24 cellular contexts compared by ENCODE assay signal in the genomic region with DNA sequence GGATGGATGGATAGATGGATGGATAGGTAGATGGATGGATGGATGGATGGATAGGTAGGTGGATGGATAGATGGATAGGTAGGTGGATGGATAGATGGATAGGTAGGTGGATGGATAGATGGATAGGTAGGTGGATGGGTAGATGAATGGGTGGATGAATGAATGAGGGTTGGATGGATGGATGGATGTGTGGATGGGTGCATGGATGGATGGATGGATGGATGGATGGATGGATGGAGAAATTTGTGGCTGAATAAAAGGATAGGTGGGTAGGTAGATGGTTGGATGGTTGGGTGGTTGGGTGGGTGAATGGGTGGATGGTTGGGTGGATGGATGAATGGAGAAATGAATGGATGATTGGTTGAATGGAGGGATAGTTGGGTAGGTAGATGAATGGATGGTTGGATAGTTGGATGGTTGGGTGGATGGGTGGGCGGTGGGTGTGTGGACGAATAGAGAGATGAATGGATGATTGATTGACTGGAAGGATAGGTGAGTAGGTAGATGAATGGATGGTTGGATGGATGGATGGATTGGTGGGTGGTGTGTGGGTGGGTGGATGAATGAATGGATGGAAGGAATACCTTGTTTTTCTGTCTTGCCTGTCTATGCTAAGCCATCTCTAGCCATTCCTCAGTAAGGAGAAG.
DNase-seq lines count a peak whose midpoint lies in the region; ATAC-seq, FAIRE-seq and TF ChIP-seq lines count a peak whose summit lies in the region.
"Had no signal": no experiment of that assay in that cellular context is flagged by ENCODE, and none has a peak within 500 bp of the region (broad histone marks: within the 10 kb centered on the region; RNA-seq: fewer than 3 reads in every experiment).

No MANE protein-coding gene starts in this region.

- peaks cover 4% of the 10 kb centered on the region for H3K27me3 Mint-ChIP-seq in endothelial cell (ENCODE audit: unreplicated experiment)
- H3K27me3 Mint-ChIP-seq: B cell; CD4-positive, alpha-beta T cell had no signal

- DNase-seq in HepG2 (ENCODE audit: low spot score) (no peak), right lobe of liver (no peak), K562 (ENCODE audit: extremely low read depth in 1 of 4, low spot score in 3 of 4) (no peak), endothelial cell (ENCODE audit: low spot score) (no peak), urothelium cell line (ENCODE audit: low spot score) (no peak), GDM1 (lab: John Stamatoyannopoulos, UW) (no peak), erythroblast (lab: John Stamatoyannopoulos, UW) (no peak), NCI-H146 treated with DMSO at 0.1 percent for 48 hours (lab: John Stamatoyannopoulos, UW; ENCODE audit: unreplicated experiment) (no peak)
- DNase-seq: AML-193; Caco-2; Calu3; CD4-positive, alpha-beta T cell; CD8-positive, alpha-beta T cell; DMS79 treated with DMSO at 0.1 percent for 48 hours had no signal

- H3K4me1 Mint-ChIP-seq in endothelial cell (ENCODE audit: unreplicated experiment), result peaks cover 4% of the 10 kb centered on the region
- H3K4me1 Mint-ChIP-seq: B cell had no signal

- FAIRE-seq in HepG2 (lab: Jason Lieb, UNC) (no peak), K562 (lab: Jason Lieb, UNC) (no peak), urothelium cell line (lab: Jason Lieb, UNC) (peak; percentile 71)
- FAIRE-seq: A549, D721Med, G401.6, GM12878, GM12892, GM18507 had no signal

- intact Hi-C loops in HepG2 (cut with micrococcal nuclease; ENCODE audit: unreplicated experiment) (no loop called here), right lobe of liver (cut with DNase I) (no loop called here), K562 (cut with micrococcal nuclease) (no loop called here)

- no peak for ATAC-seq in HepG2
- ATAC-seq in right lobe of liver, result no peak
- ATAC-seq in K562, result no peak
- ATAC-seq: A549; CD8-positive, alpha-beta T cell; GM12878 had no signal

- CTCF ChIA-PET in HepG2 (lab: Yijun Ruan, JAX; ENCODE audit: low intra/inter-chr PET ratio, low total read pairs), result no interaction called here
- CTCF ChIA-PET in K562 (lab: Yijun Ruan, JAX; ENCODE audit: low intra/inter-chr PET ratio), result no interaction called here

- BruUV-seq in HepG2 (replicated peaks; lab: Mats Ljungman, UMichigan), result no TSS peak
- BruUV-seq in K562 (replicated peaks; lab: Mats Ljungman, UMichigan), result no TSS peak

- POLR2A ChIA-PET in HepG2 (lab: Yijun Ruan, JAX), result no interaction called here
- POLR2A ChIA-PET in K562 (lab: Yijun Ruan, JAX), result no interaction called here

- no peaks in the 10 kb centered on the region for H4K20me1 ChIP-seq in HepG2 (ENCODE audit: insufficient read depth, low read length)
- H4K20me1 ChIP-seq in K562 (replicated peaks; ENCODE audit: control insufficient read depth, insufficient read depth, low read length), result no peaks in the 10 kb centered on the region; the same call in 1 of the 2 replicates
- H4K20me1 ChIP-seq: BLaER1 treated with 17β-estradiol and CSF1 and Interleukin-3, amounts not matched to agents 10 nM and 100 nM had no signal

- H3K36me3 ChIP-seq in HepG2 (replicated peaks in 1 of 2; ENCODE audit: control insufficient read depth in 1 of 2, insufficient read depth in 2 of 2, low read length in 2 of 2) (no peaks in the 10 kb centered on the region), right lobe of liver (no peaks in the 10 kb centered on the region), K562 (ENCODE audit: control insufficient read depth, insufficient read depth, low read length) (no peaks in the 10 kb centered on the region)
- H3K36me3 ChIP-seq: BLaER1 treated with 17β-estradiol and CSF1 and Interleukin-3, amounts not matched to agents 10 nM and 100 nM had no signal

- TF ChIP-seq POLR2A in HepG2 (IDR thresholded peaks at IDR 0.05; ENCODE audit: insufficient read depth in 1 of 2, low read depth in 2 of 2, low read length in 2 of 2) (no peak), right lobe of liver (IDR thresholded peaks at IDR 0.05) (no peak), K562 (conservative IDR thresholded peaks at IDR 0.05) (no peak), erythroblast (IDR thresholded peaks at IDR 0.05; ENCODE audit: low read length) (no peak)

- H2AFZ ChIP-seq in HepG2 (ENCODE audit: low read length) (no peak overlapping the region), K562 (ENCODE audit: low read depth, low read length) (no peak overlapping the region)

- WGBS in HepG2 (ENCODE audit: low lambda C conversion rate), result 3% methylated on average over 2 of the region's 2 CpGs
- 69% methylated on average over 2 of the region's 2 CpGs for WGBS in right lobe of liver (ENCODE audit: insufficient coverage, low coverage, low lambda C conversion rate, missing lambda C conversion rate)
- WGBS in K562 (ENCODE audit: insufficient coverage, low coverage, missing lambda C conversion rate), result 0% methylated on average over 2 of the region's 2 CpGs

- no peaks in the 10 kb centered on the region for H3K4me1 ChIP-seq in HepG2 (ENCODE audit: insufficient read depth, low read length)
- no peaks in the 10 kb centered on the region for H3K4me1 ChIP-seq in right lobe of liver
- H3K4me1 ChIP-seq in K562 (replicated peaks in 1 of 2; ENCODE audit: control insufficient read depth in 2 of 2, insufficient read depth in 2 of 2, low read length in 2 of 2), result peaks cover 0 to 5% of the 10 kb centered on the region in 2 experiments; a peak in 3 of 5 replicates
- H3K4me1 ChIP-seq: A549, Caco-2 had no signal

- H3K4me3 ChIP-seq in HepG2 (replicated peaks in 1 of 3; ENCODE audit: insufficient read depth in 1 of 3, low read depth in 2 of 3, low read length in 3 of 3) (no peak overlapping the region), right lobe of liver (no peak overlapping the region), K562 (no peak overlapping the region)
- H3K4me3 ChIP-seq: A549; BLaER1 treated with 17β-estradiol and CSF1 and Interleukin-3, amounts not matched to agents 10 nM and 100 nM; GM12878 had no signal

- H3K9me1 ChIP-seq in K562 (ENCODE audit: control insufficient read depth, insufficient read depth, low read length), result peaks cover 4% of the 10 kb centered on the region

- TF ChIP-seq CTCF in HepG2 (CRISPR knock-in tag; IDR thresholded peaks at IDR 0.05), result no peak
- no peak for TF ChIP-seq CTCF in right lobe of liver (IDR thresholded peaks at IDR 0.05)
- TF ChIP-seq CTCF in K562 (IDR thresholded peaks at IDR 0.05 in 2 of 3, conservative IDR thresholded peaks at IDR 0.05 in 1 of 3; ENCODE audit: insufficient read depth in 2 of 3, low read depth in 1 of 3, low read length in 3 of 3), result no peak
- no peak for TF ChIP-seq CTCF in endothelial cell (IDR thresholded peaks at IDR 0.05; ENCODE audit: unreplicated experiment)

- H3K9me3 Mint-ChIP-seq in endothelial cell (ENCODE audit: unreplicated experiment), result no peaks in the 10 kb centered on the region
- H3K9me3 Mint-ChIP-seq: CD4-positive, alpha-beta T cell; CD8-positive, alpha-beta T cell had no signal

- H3K9me3 ChIP-seq in HepG2 (ENCODE audit: low read length), result no peaks in the 10 kb centered on the region
- H3K9me3 ChIP-seq in right lobe of liver, result no peaks in the 10 kb centered on the region
- H3K9me3 ChIP-seq in K562 (replicated peaks; ENCODE audit: control insufficient read depth, insufficient read depth, low read depth, low read length), result no peaks in the 10 kb centered on the region; the same call in 1 of the 2 replicates
- H3K9me3 ChIP-seq: A549, Caco-2 had no signal

- in situ Hi-C loops in HepG2 (cut with HindIII; ENCODE audit: extremely low pct_ligation_motif_present, low pct_unique_long_range_greater_than_20kb) (no loop called here), K562 (cut with MboI) (no loop called here)

- H3K79me2 ChIP-seq in HepG2 (ENCODE audit: insufficient read depth, low read length), result no peaks in the 10 kb centered on the region
- no peaks in the 10 kb centered on the region for H3K79me2 ChIP-seq in K562 (ENCODE audit: control insufficient read depth, insufficient read depth, low read length)

- H3K27ac Mint-ChIP-seq in endothelial cell (ENCODE audit: unreplicated experiment), result peak overlapping the region; percentile 4
- H3K27ac Mint-ChIP-seq: B cell; CD4-positive, alpha-beta T cell; CD8-positive, alpha-beta T cell had no signal

- TF ChIP-seq EP300 in HepG2 (IDR thresholded peaks at IDR 0.05; ENCODE audit: low read depth in 2 of 2, low read length in 2 of 2), result no peak
- no peak for TF ChIP-seq EP300 in HepG2 (CRISPR knock-in tag; IDR thresholded peaks at IDR 0.05; ENCODE audit: borderline replicate concordance)
- TF ChIP-seq EP300 in K562 (IDR thresholded peaks at IDR 0.05; ENCODE audit: low read length), result no peak

- peaks cover 12% of the 10 kb centered on the region for H3K36me3 Mint-ChIP-seq in endothelial cell (ENCODE audit: low read depth, unreplicated experiment)
- H3K36me3 Mint-ChIP-seq: CD8-positive, alpha-beta T cell had no signal

- H3K27ac ChIP-seq in HepG2 (ENCODE audit: extremely low read length, insufficient read depth, low read length) (no peak overlapping the region), right lobe of liver (no peak overlapping the region), K562 (ENCODE audit: extremely low read depth, low read depth, low read length) (no peak overlapping the region)
- H3K27ac ChIP-seq: 22Rv1; A549; BLaER1 treated with 17β-estradiol and CSF1 and Interleukin-3, amounts not matched to agents 10 nM and 100 nM; C4-2B had no signal

- H3K4me2 ChIP-seq in HepG2 (ENCODE audit: low read depth, low read length) (no peak overlapping the region), K562 (ENCODE audit: insufficient read depth, low read length) (no peak overlapping the region)
- H3K4me2 ChIP-seq: A549; BLaER1 treated with 17β-estradiol and CSF1 and Interleukin-3, amounts not matched to agents 10 nM and 100 nM had no signal

- H3K9ac ChIP-seq in HepG2 (ENCODE audit: insufficient read depth, low read depth, low read length) (no peak overlapping the region), K562 (ENCODE audit: insufficient read depth in 1 of 2, low read depth in 2 of 2, low read length in 2 of 2) (no peak overlapping the region)
- H3K9ac ChIP-seq: BLaER1 treated with 17β-estradiol and CSF1 and Interleukin-3, amounts not matched to agents 10 nM and 100 nM had no signal

- H3K4me3 Mint-ChIP-seq in endothelial cell (ENCODE audit: unreplicated experiment), result no peak overlapping the region
- H3K4me3 Mint-ChIP-seq: B cell; CD4-positive, alpha-beta T cell; CD8-positive, alpha-beta T cell had no signal

- peaks cover 2 to 11% of the 10 kb centered on the region in 2 experiments; a peak in 1 of 5 replicates for H3K27me3 ChIP-seq in HepG2 (ENCODE audit: control insufficient read depth in 1 of 2, insufficient read depth in 2 of 2, low read length in 2 of 2)
- no peaks in the 10 kb centered on the region for H3K27me3 ChIP-seq in right lobe of liver
- H3K27me3 ChIP-seq in K562 (ENCODE audit: control insufficient read depth in 2 of 2, insufficient read depth in 2 of 2, low read length in 2 of 2), result peaks cover under 1 to 24% of the 10 kb centered on the region in 2 experiments; a peak in 4 of 5 replicates
- H3K27me3 ChIP-seq: BLaER1 treated with 17β-estradiol and CSF1 and Interleukin-3, amounts not matched to agents 10 nM and 100 nM had no signal

- TF ChIP-seq RAD21 in HepG2 (CRISPR knock-in tag; IDR thresholded peaks at IDR 0.05), result no peak
- no peak for TF ChIP-seq RAD21 in K562 (CRISPR knock-in tag; conservative IDR thresholded peaks at IDR 0.05 in 1 of 2, IDR thresholded peaks at IDR 0.05 in 1 of 2)

TF ChIP-seq in HepG2, 621 proteins besides CTCF, POLR2A, EP300 and RAD21 (continues in another document):
- no peak for TF ChIP-seq HDAC6 (IDR thresholded peaks at IDR 0.05; ENCODE audit: low read depth, low read length)

TF ChIP-seq in K562, 482 proteins besides CTCF, POLR2A, EP300 and RAD21 (continues in another document):
- no peak for TF ChIP-seq ZNF785 (CRISPR knock-in tag; IDR thresholded peaks at IDR 0.05)
